2 cellular contexts compared by ENCODE assay signal in genomic region chr3:195629682-195630081, GRCh38. TPM values are rescaled to one million over a fixed set of nuclear protein-coding genes. Genes with fewer than 3 reads are reported as not detected.
"Had no signal": no experiment of that assay in that cellular context is flagged by ENCODE, and none has a peak within 500 bp of the region (broad histone marks: within the 10 kb centered on the region; RNA-seq: fewer than 3 reads in every experiment).

No MANE protein-coding gene starts in this region.

RNA-seq across cellular contexts. Expression of gene APOD, which starts 45.9 kb away (rescaled TPM):
- total RNA-seq: SJSA1 had no signal
- polyA plus RNA-seq: IgD-negative memory B cell had no signal
